Comparison of ENCODE assay signal across 12 cellular contexts in the genomic region with DNA sequence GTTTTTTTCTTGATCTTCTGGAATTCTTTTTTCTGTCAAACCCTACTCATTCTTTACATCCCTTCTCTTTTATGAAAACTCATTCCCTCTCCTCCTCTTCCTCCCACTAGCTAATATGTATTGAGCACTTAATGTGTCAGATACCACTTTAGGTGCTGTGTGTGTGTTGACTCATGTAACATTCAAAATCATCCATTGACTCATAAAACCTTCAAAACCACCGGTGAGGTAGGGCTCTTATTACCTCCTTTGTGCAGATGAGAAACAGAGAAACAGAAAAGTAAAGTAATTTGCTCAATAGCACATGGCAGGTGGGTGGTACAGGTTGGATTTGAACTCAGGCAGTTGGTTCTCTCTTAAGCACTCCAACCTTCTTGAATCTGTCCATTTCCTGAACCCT.
A peak's percentile ranks its signal among the peaks of the same experiment; 100 is the strongest.
DNase-seq lines count a peak whose midpoint lies in the region; ATAC-seq, FAIRE-seq and TF ChIP-seq lines count a peak whose summit lies in the region.
"Had no signal": no experiment of that assay in that cellular context is flagged by ENCODE, and none has a peak within 500 bp of the region (broad histone marks: within the 10 kb centered on the region; RNA-seq: fewer than 3 reads in every experiment).

No MANE protein-coding gene starts in this region.

- peaks cover 45% of the 10 kb centered on the region for H3K4me1 ChIP-seq in testis
- H3K4me1 ChIP-seq in prostate gland (replicated peaks) = no peaks in the 10 kb centered on the region
- H3K4me1 ChIP-seq: SJCRH30 had no signal

- intact Hi-C loops in testis (cut with DNase I; ENCODE audit: low total_unique reads) = no loop called here
- intact Hi-C loops in prostate gland (cut with DNase I) = loop anchor here (5.0 to 10.0 kb wide), 2 partner anchors 91 to 116 kb away; no protein-coding TSS in a partner anchor

- H3K27me3 ChIP-seq in testis = no peaks in the 10 kb centered on the region
- no peaks in the 10 kb centered on the region for H3K27me3 ChIP-seq in prostate gland (replicated peaks; ENCODE audit: insufficient read depth)
- H3K27me3 ChIP-seq: SJCRH30, transverse colon had no signal

- H3K9me3 ChIP-seq in testis = no peaks in the 10 kb centered on the region
- H3K9me3 ChIP-seq in prostate gland = no peaks in the 10 kb centered on the region
- H3K9me3 ChIP-seq: SJCRH30, transverse colon had no signal

- H3K36me3 Mint-ChIP-seq in activated CD8-positive, alpha-beta T cell treated with anti-CD3 and anti-CD28 coated beads, Interleukin-2, amount 10 ng/mL, durations not matched to agents 7 days and 5 days (ENCODE audit: low read depth) = peaks cover 64% of the 10 kb centered on the region
- H3K36me3 Mint-ChIP-seq in natural killer cell treated with Interleukin-12 subunit alpha and Interleukin-12 subunit beta and Interleukin-15 and Interleukin-18, amount 100 ng/mL, for 72 hours = peaks cover 13% of the 10 kb centered on the region

- no peak for FAIRE-seq in H54 (lab: Jason Lieb, UNC)

- DNase-seq in activated CD4-positive, CD25-positive, alpha-beta regulatory T cell treated with anti-CD3 and anti-CD28 coated beads, Interleukin-2, amount 50 U/mL, for 16 hours (ENCODE audit: low read depth, low spot score) = peak; percentile 15
- DNase-seq in activated CD4-positive, CD25-positive, alpha-beta regulatory T cell (lab: John Stamatoyannopoulos, UW) = no peak
- DNase-seq in H54 (ENCODE audit: insufficient read length, low spot score) (peak; percentile 24), anterior cingulate cortex (lab: John Stamatoyannopoulos, UW) (no peak), testis (no peak), prostate gland (ENCODE audit: low spot score) (no peak)
- no peak for DNase-seq in activated CD8-positive, alpha-beta T cell treated with anti-CD3 and anti-CD28 coated beads, Interleukin-2, amount 10 ng/mL, durations not matched to agents 7 days and 5 days
- DNase-seq in natural killer cell treated with Interleukin-12 subunit alpha and Interleukin-12 subunit beta and Interleukin-15 and Interleukin-18, amount 100 ng/mL, for 72 hours (ENCODE audit: low spot score) = no peak
- DNase-seq: glutamatergic neuron, NCI-H1436 treated with DMSO at 0.1 percent for 48 hours, SJCRH30, transverse colon had no signal

- CTCF ChIA-PET in activated CD8-positive, alpha-beta T cell treated with anti-CD3 and anti-CD28 coated beads, Interleukin-2, amount 10 ng/mL, durations not matched to agents 7 days and 5 days (lab: Charles Lee) = interaction anchor here (0.7 kb wide), 1 partner anchor 127 kb away, joined by 4 read pairs; no protein-coding TSS in a partner anchor

- H3K4me3 Mint-ChIP-seq in activated CD8-positive, alpha-beta T cell treated with anti-CD3 and anti-CD28 coated beads, Interleukin-2, amount 10 ng/mL, durations not matched to agents 7 days and 5 days = no peak overlapping the region
- H3K4me3 Mint-ChIP-seq in natural killer cell treated with Interleukin-12 subunit alpha and Interleukin-12 subunit beta and Interleukin-15 and Interleukin-18, amount 100 ng/mL, for 72 hours = peak overlapping the region; percentile 51

- H3K27ac Mint-ChIP-seq in activated CD8-positive, alpha-beta T cell treated with anti-CD3 and anti-CD28 coated beads, Interleukin-2, amount 10 ng/mL, durations not matched to agents 7 days and 5 days = peak overlapping the region; percentile 11
- H3K27ac Mint-ChIP-seq in natural killer cell treated with Interleukin-12 subunit alpha and Interleukin-12 subunit beta and Interleukin-15 and Interleukin-18, amount 100 ng/mL, for 72 hours = peak overlapping the region; percentile 88 to 93

- H3K27ac ChIP-seq in testis = no peak overlapping the region
- H3K27ac ChIP-seq in prostate gland = no peak overlapping the region
- H3K27ac ChIP-seq: SJCRH30 had no signal

- H3K27me3 Mint-ChIP-seq in activated CD8-positive, alpha-beta T cell treated with anti-CD3 and anti-CD28 coated beads, Interleukin-2, amount 10 ng/mL, durations not matched to agents 7 days and 5 days (ENCODE audit: low read depth) = no peaks in the 10 kb centered on the region
- H3K27me3 Mint-ChIP-seq in natural killer cell treated with Interleukin-12 subunit alpha and Interleukin-12 subunit beta and Interleukin-15 and Interleukin-18, amount 100 ng/mL, for 72 hours = no peaks in the 10 kb centered on the region

- H3K4me3 ChIP-seq in testis (no peak overlapping the region), prostate gland (no peak overlapping the region)
- H3K4me3 ChIP-seq: SJCRH30, transverse colon had no signal

- no peak for TF ChIP-seq CTCF in testis (IDR thresholded peaks at IDR 0.05)
- TF ChIP-seq CTCF in prostate gland (IDR thresholded peaks at IDR 0.05) = no peak

- peaks cover 4% of the 10 kb centered on the region for H3K9me3 Mint-ChIP-seq in activated CD8-positive, alpha-beta T cell treated with anti-CD3 and anti-CD28 coated beads, Interleukin-2, amount 10 ng/mL, durations not matched to agents 7 days and 5 days (ENCODE audit: insufficient read depth)
- peaks cover 2% of the 10 kb centered on the region for H3K9me3 Mint-ChIP-seq in natural killer cell treated with Interleukin-12 subunit alpha and Interleukin-12 subunit beta and Interleukin-15 and Interleukin-18, amount 100 ng/mL, for 72 hours

- peaks cover 57% of the 10 kb centered on the region for H3K4me1 Mint-ChIP-seq in activated CD8-positive, alpha-beta T cell treated with anti-CD3 and anti-CD28 coated beads, Interleukin-2, amount 10 ng/mL, durations not matched to agents 7 days and 5 days (ENCODE audit: low read depth)
- peaks cover 63 to 78% of the 10 kb centered on the region in 2 donors for H3K4me1 Mint-ChIP-seq in natural killer cell treated with Interleukin-12 subunit alpha and Interleukin-12 subunit beta and Interleukin-15 and Interleukin-18, amount 100 ng/mL, for 72 hours (ENCODE audit: low read depth in 2 of 2)

- POLR2A ChIA-PET in activated CD8-positive, alpha-beta T cell treated with anti-CD3 and anti-CD28 coated beads, Interleukin-2, amount 10 ng/mL, durations not matched to agents 7 days and 5 days (lab: Charles Lee) = interaction anchor here (0.6 to 2.9 kb wide), 2 partner anchors 12 to 166 kb away, joined by 3 to 29 read pairs; no protein-coding TSS in a partner anchor

- TF ChIP-seq POLR2A in H54 (IDR thresholded peaks at IDR 0.05; ENCODE audit: low read depth, low read length) = no peak
- no peak for TF ChIP-seq POLR2A in testis (IDR thresholded peaks at IDR 0.05)
- no peak for TF ChIP-seq POLR2A in prostate gland (IDR thresholded peaks at IDR 0.05)

- WGBS in testis, 2 donors = 81 to 86% methylated on average over 1 of the region's 1 CpG
- WGBS in prostate gland = 33% methylated on average over 1 of the region's 1 CpG

- H3K36me3 ChIP-seq in testis (ENCODE audit: low read depth, missing control alignments) (no peaks in the 10 kb centered on the region), prostate gland (no peaks in the 10 kb centered on the region)
- H3K36me3 ChIP-seq: SJCRH30, transverse colon had no signal

- ATAC-seq in activated CD8-positive, alpha-beta T cell treated with anti-CD3 and anti-CD28 coated beads, Interleukin-2, amount 10 ng/mL, durations not matched to agents 7 days and 5 days = no peak
- ATAC-seq in natural killer cell treated with Interleukin-12 subunit alpha and Interleukin-12 subunit beta and Interleukin-15 and Interleukin-18, amount 100 ng/mL, for 72 hours = peak in 1 of 2 donors; percentile 72

Comparison
In these comparisons a context has a peak if more than half of its experiments do, and no peak if none do; other contexts are left out.
1. DNase-seq: peak in activated CD4-positive, CD25-positive, alpha-beta regulatory T cell treated with anti-CD3 and anti-CD28 coated beads, Interleukin-2, amount 50 U/mL, for 16 hours (single experiment) and H54 (single experiment); none in activated CD4-positive, CD25-positive, alpha-beta regulatory T cell (0 of 4), activated CD8-positive, alpha-beta T cell treated with anti-CD3 and anti-CD28 coated beads, Interleukin-2, amount 10 ng/mL, durations not matched to agents 7 days and 5 days (single experiment), natural killer cell treated with Interleukin-12 subunit alpha and Interleukin-12 subunit beta and Interleukin-15 and Interleukin-18, amount 100 ng/mL, for 72 hours (single experiment), anterior cingulate cortex (0 of 58), testis (single experiment) and prostate gland (single experiment).